8 cellular contexts compared by ENCODE assay signal in the genomic region with DNA sequence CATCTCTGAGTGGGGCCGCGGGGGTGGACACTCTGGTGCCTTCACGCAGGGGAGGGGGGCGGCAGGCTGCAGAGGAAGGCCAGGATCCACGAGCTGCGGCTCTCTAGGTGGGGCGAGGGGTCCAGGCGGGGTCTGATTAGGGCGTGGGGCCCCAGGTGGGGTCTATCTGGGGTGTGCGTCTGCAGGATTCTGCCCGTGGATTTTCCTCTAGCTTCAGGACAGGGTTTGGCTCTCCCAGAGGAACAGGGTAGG. TPM values are rescaled to one million over a fixed set of nuclear protein-coding genes. Genes with fewer than 3 reads are reported as not detected.
DNase-seq lines count a peak whose midpoint lies in the region; ATAC-seq and TF ChIP-seq lines count a peak whose summit lies in the region.

No MANE protein-coding gene starts in this region.

- peak overlapping the region; percentile 84 to 99 (median 95) for H3K4me2 ChIP-seq in BLaER1 treated with 17β-estradiol and CSF1 and Interleukin-3, amounts not matched to agents 10 nM and 100 nM

- peaks cover 6% of the 10 kb centered on the region for H3K9me3 Mint-ChIP-seq in chondrocyte (ENCODE audit: low read depth)

- H4K20me1 ChIP-seq in BLaER1 treated with 17β-estradiol and CSF1 and Interleukin-3, amounts not matched to agents 10 nM and 100 nM: peaks cover 0 to 53% (median 51%) of the 10 kb centered on the region in 11 experiments; a peak in 19 of 22 replicates

- peak overlapping the region; percentile 71 for H3K4me3 Mint-ChIP-seq in chondrocyte (ENCODE audit: unreplicated experiment)

- DNase-seq in HT-29 (ENCODE audit: low spot score) (peak; percentile 9), chondrocyte (ENCODE audit: low spot score) (peak; percentile 88), mucosa of descending colon (no peak), iPS-NIHi7 (ENCODE audit: extremely low spot score) (no peak), amniotic stem cell (lab: John Stamatoyannopoulos, UW) (no peak), DMS114 treated with DMSO at 0.1 percent for 48 hours (lab: John Stamatoyannopoulos, UW; ENCODE audit: unreplicated experiment) (no peak), middle frontal gyrus (ENCODE audit: extremely low spot score, low spot score) (no peak)

- H3K4me1 ChIP-seq in BLaER1 treated with 17β-estradiol and CSF1 and Interleukin-3, amounts not matched to agents 10 nM and 100 nM: peaks cover 32 to 58% (median 42%) of the 10 kb centered on the region in 10 experiments
- H3K4me1 ChIP-seq in mucosa of descending colon (ENCODE audit: low read depth): peaks cover 22% of the 10 kb centered on the region

- peak overlapping the region; percentile 52 to 80 (median 68) for H3K9ac ChIP-seq in BLaER1 treated with 17β-estradiol and CSF1 and Interleukin-3, amounts not matched to agents 10 nM and 100 nM

- peak overlapping the region; percentile 56 to 70 (median 60) for H3K4me3 ChIP-seq in BLaER1 treated with 17β-estradiol and CSF1 and Interleukin-3, amounts not matched to agents 10 nM and 100 nM
- peak overlapping the region; percentile 23 for H3K4me3 ChIP-seq in mucosa of descending colon

- H3K27me3 Mint-ChIP-seq in chondrocyte (ENCODE audit: low read depth): peaks cover 2% of the 10 kb centered on the region

- no peak overlapping the region for H3K27ac Mint-ChIP-seq in chondrocyte (ENCODE audit: unreplicated experiment)

- H3K27me3 ChIP-seq in BLaER1 treated with 17β-estradiol and CSF1 and Interleukin-3, amounts not matched to agents 10 nM and 100 nM: no peaks in the 10 kb centered on the region

- peaks cover 1 to 15% (median 9%) of the 10 kb centered on the region in 11 experiments; a peak in 21 of 22 replicates for H3K9me3 ChIP-seq in BLaER1 treated with 17β-estradiol and CSF1 and Interleukin-3, amounts not matched to agents 10 nM and 100 nM (replicated peaks in 1 of 11)
- H3K9me3 ChIP-seq in mucosa of descending colon: no peaks in the 10 kb centered on the region

- H3K36me3 Mint-ChIP-seq in chondrocyte (ENCODE audit: low read depth): peaks cover 5% of the 10 kb centered on the region

- peak overlapping the region in 8 of 11 experiments; percentile 9 to 54 (median 45); a peak in 10 of 22 replicates for H3K27ac ChIP-seq in BLaER1 treated with 17β-estradiol and CSF1 and Interleukin-3, amounts not matched to agents 10 nM and 100 nM

- H3K4me1 Mint-ChIP-seq in chondrocyte (ENCODE audit: low read depth): peaks cover 24% of the 10 kb centered on the region

- intact Hi-C loops in mucosa of descending colon (cut with DNase I, micrococcal nuclease): no loop called here

- peak; percentile 9 for ATAC-seq in mucosa of descending colon

- peaks cover 26 to 34% (median 31%) of the 10 kb centered on the region in 11 experiments for H3K36me3 ChIP-seq in BLaER1 treated with 17β-estradiol and CSF1 and Interleukin-3, amounts not matched to agents 10 nM and 100 nM
- H3K36me3 ChIP-seq in mucosa of descending colon (ENCODE audit: low read depth): no peaks in the 10 kb centered on the region

- TF ChIP-seq CTCF in chondrocyte (IDR thresholded peaks at IDR 0.05) (no peak), mucosa of descending colon (IDR thresholded peaks at IDR 0.05) (no peak)

RNA-seq across cellular contexts. Expression of a gene that starts 6.3 kb away (rescaled TPM):
- total RNA-seq in HT-29 (2014; rRNA removed; shearing (Covaris generic)): 46.1 and 49.6 TPM in 2 replicates
- total RNA-seq in chondrocyte (15.0 to 24.2 TPM (median 17.8 TPM) in 3 replicates), mucosa of descending colon (10 to 100 TPM; 12.3 to 18.1 (median 13.8) TPM)

RNA-seq across cellular contexts. Expression of a gene that starts 6.4 kb away (rescaled TPM):
- total RNA-seq in HT-29 (2014; rRNA removed; shearing (Covaris generic)): 56.8 and 57.1 TPM in 2 replicates
- 22.5 to 30.9 TPM (median 23.5 TPM) in 3 replicates for total RNA-seq in chondrocyte
- 10 to 100 TPM; 16.4 to 31.9 (median 27.6) TPM for total RNA-seq in mucosa of descending colon

Comparison
In these comparisons a context has a peak if more than half of its experiments do, and no peak if none do; other contexts are left out.
1. DNase-seq: peak in HT-29 (single experiment) and chondrocyte (single experiment); none in mucosa of descending colon (0 of 3), iPS-NIHi7 (single experiment), amniotic stem cell (single experiment), DMS114 treated with DMSO at 0.1 percent for 48 hours (single experiment) and middle frontal gyrus (single experiment).